Comparison of ENCODE assay signal across 8 cellular contexts in genomic region chr2:73984203-73984921, GRCh38. TPM values are rescaled to one million over a fixed set of nuclear protein-coding genes. Genes with fewer than 3 reads are reported as not detected.
DNase-seq lines count a peak whose midpoint lies in the region; ATAC-seq, FAIRE-seq and TF ChIP-seq lines count a peak whose summit lies in the region.

TSS of gene TET3 (plus strand) at chr2:73984910. CDS start at chr2:73986404, 1,494 bp downstream.

- H3K9me3 Mint-ChIP-seq in activated CD4-positive, alpha-beta T cell treated with anti-CD3 and anti-CD28 coated beads, Interleukin-2, amount 10 ng/mL, durations not matched to agents 7 days and 5 days = no peaks in the 10 kb centered on the region
- H3K9me3 Mint-ChIP-seq in type B pancreatic cell = no peaks in the 10 kb centered on the region

- dilution Hi-C loops in endothelial cell of umbilical vein (cut with MboI; ENCODE audit: extremely low pct_ligation_motif_present, low sequenced_read_pairs) = no loop called here

- H3K27me3 Mint-ChIP-seq in activated CD4-positive, alpha-beta T cell treated with anti-CD3 and anti-CD28 coated beads, Interleukin-2, amount 10 ng/mL, durations not matched to agents 7 days and 5 days = peaks cover 11% of the 10 kb centered on the region
- peaks cover 38% of the 10 kb centered on the region for H3K27me3 Mint-ChIP-seq in type B pancreatic cell

- H3K4me2 ChIP-seq in endothelial cell of umbilical vein (ENCODE audit: insufficient read depth, low read length) = peak within 1 kb of the TSS; percentile 85

- no peaks in the 10 kb centered on the region; the same call in 1 of the 2 replicates for H3K36me3 ChIP-seq in BJ (ENCODE audit: control insufficient read depth, insufficient read depth, low read length)
- peaks cover 0 to 8% of the 10 kb centered on the region in 2 experiments for H3K36me3 ChIP-seq in endothelial cell of umbilical vein (ENCODE audit: control insufficient read depth in 2 of 2, extremely low read depth in 1 of 2, insufficient read depth in 2 of 2, low read length in 2 of 2)
- no peaks in the 10 kb centered on the region for H3K36me3 ChIP-seq in muscle layer of duodenum (ENCODE audit: control insufficient read depth in 1 of 2, insufficient read depth in 2 of 2, low read length in 2 of 2)

- H3K4me3 ChIP-seq in BJ (ENCODE audit: low read depth, low read length) (peak within 1 kb of the TSS; percentile 54), endothelial cell of umbilical vein (replicated peaks in 1 of 3; ENCODE audit: insufficient read depth in 1 of 3, low read depth in 1 of 3, low read length in 3 of 3) (peak within 1 kb of the TSS; percentile 44 to 69 (median 66)), muscle layer of duodenum (ENCODE audit: low read depth in 1 of 2, low read length in 2 of 2) (peak within 1 kb of the TSS; percentile 67 to 69)

- H3K27ac ChIP-seq in endothelial cell of umbilical vein (ENCODE audit: insufficient read depth, low read depth, low read length) (peak within 1 kb of the TSS; percentile 49), muscle layer of duodenum (ENCODE audit: low read length) (peak within 1 kb of the TSS; percentile 74)

- intact Hi-C loops in endothelial cell of umbilical vein (cut with micrococcal nuclease) = loop anchor here (1.0 to 10.0 kb wide), 3 partner anchors 58 to 160 kb away; partner anchors contain the start of genes BOLA3, DGUOK and STAMBP

- H3K9ac ChIP-seq in endothelial cell of umbilical vein (replicated peaks; ENCODE audit: extremely low read depth, insufficient read depth, low read length) = peak within 1 kb of the TSS; percentile 87

- peaks cover 46% of the 10 kb centered on the region for H3K4me1 ChIP-seq in endothelial cell of umbilical vein (ENCODE audit: control insufficient read depth, extremely low read depth, insufficient read depth, low read length)
- H3K4me1 ChIP-seq in muscle layer of duodenum (ENCODE audit: control insufficient read depth in 1 of 2, insufficient read depth in 2 of 2, low read length in 2 of 2) = peaks cover 15 to 45% of the 10 kb centered on the region in 2 donors

- H4K20me1 ChIP-seq in endothelial cell of umbilical vein (replicated peaks; ENCODE audit: control insufficient read depth, extremely low read depth, insufficient read depth, low read length) = no peaks in the 10 kb centered on the region

- peak within 1 kb of the TSS; percentile 71 for H2AFZ ChIP-seq in endothelial cell of umbilical vein (ENCODE audit: low read depth, low read length)

- H3K36me3 Mint-ChIP-seq in activated CD4-positive, alpha-beta T cell treated with anti-CD3 and anti-CD28 coated beads, Interleukin-2, amount 10 ng/mL, durations not matched to agents 7 days and 5 days (ENCODE audit: low read depth) = peaks cover 24% of the 10 kb centered on the region
- H3K36me3 Mint-ChIP-seq in type B pancreatic cell = peaks cover 19% of the 10 kb centered on the region

- POLR2A ChIA-PET in BJ (lab: Charles Lee) = no interaction called here
- POLR2A ChIA-PET in activated CD4-positive, alpha-beta T cell treated with anti-CD3 and anti-CD28 coated beads, Interleukin-2, amount 10 ng/mL, durations not matched to agents 7 days and 5 days (lab: Charles Lee) = no interaction called here
- POLR2A ChIA-PET in endothelial cell of umbilical vein (lab: Charles Lee) = no interaction called here

- H3K4me3 Mint-ChIP-seq in activated CD4-positive, alpha-beta T cell treated with anti-CD3 and anti-CD28 coated beads, Interleukin-2, amount 10 ng/mL, durations not matched to agents 7 days and 5 days = peak within 1 kb of the TSS; percentile 76
- peak within 1 kb of the TSS; percentile 91 for H3K4me3 Mint-ChIP-seq in type B pancreatic cell

- peak within 1 kb of the TSS; percentile 89 for H3K27ac Mint-ChIP-seq in activated CD4-positive, alpha-beta T cell treated with anti-CD3 and anti-CD28 coated beads, Interleukin-2, amount 10 ng/mL, durations not matched to agents 7 days and 5 days
- H3K27ac Mint-ChIP-seq in type B pancreatic cell = peak within 1 kb of the TSS; percentile 100

- H3K27me3 ChIP-seq in BJ (ENCODE audit: control insufficient read depth, insufficient read depth, low read length) = no peaks in the 10 kb centered on the region
- no peaks in the 10 kb centered on the region for H3K27me3 ChIP-seq in endothelial cell of umbilical vein (ENCODE audit: control insufficient read depth in 2 of 2, insufficient read depth in 2 of 2, low read length in 2 of 2)
- no peaks in the 10 kb centered on the region for H3K27me3 ChIP-seq in muscle layer of duodenum (ENCODE audit: low read depth, low read length)

- H3K9me3 ChIP-seq in endothelial cell of umbilical vein (replicated peaks; ENCODE audit: control insufficient read depth, insufficient read depth, low read length) (no peaks in the 10 kb centered on the region), muscle layer of duodenum (ENCODE audit: control insufficient read depth in 1 of 2, low read length in 2 of 2) (no peaks in the 10 kb centered on the region)

- ATAC-seq in GM19035 (IDR thresholded peaks at IDR 0.05; ENCODE audit: unreplicated experiment) (peak; percentile 36), HG03521 (IDR thresholded peaks at IDR 0.05; ENCODE audit: unreplicated experiment) (peak; percentile 40), HG03378 (IDR thresholded peaks at IDR 0.05; ENCODE audit: unreplicated experiment) (no peak)

- CTCF ChIA-PET in BJ (lab: Yijun Ruan, JAX) (no interaction called here), endothelial cell of umbilical vein (lab: Charles Lee) (interaction anchor here (1.5 kb wide), 1 partner anchor 156 kb away, joined by 3 read pairs; the partner anchor contains the start of gene STAMBP)
- CTCF ChIA-PET in activated CD4-positive, alpha-beta T cell treated with anti-CD3 and anti-CD28 coated beads, Interleukin-2, amount 10 ng/mL, durations not matched to agents 7 days and 5 days (lab: Charles Lee) = interaction anchor here (1.5 kb wide), 1 partner anchor 46 kb away, joined by 3 read pairs; no protein-coding TSS in a partner anchor

- DNase-seq in BJ (ENCODE audit: low read depth) (no peak), endothelial cell of umbilical vein (ENCODE audit: low read depth, low spot score) (no peak), type B pancreatic cell (ENCODE audit: extremely low spot score, unreplicated experiment) (no peak)
- peak; percentile 62 for DNase-seq in activated CD4-positive, alpha-beta T cell treated with anti-CD3 and anti-CD28 coated beads, Interleukin-2, amount 10 ng/mL, durations not matched to agents 7 days and 5 days

- no peak for FAIRE-seq in endothelial cell of umbilical vein (lab: Jason Lieb, UNC)

- no peaks in the 10 kb centered on the region for H3K9me1 ChIP-seq in endothelial cell of umbilical vein (replicated peaks; ENCODE audit: control insufficient read depth, extremely low read depth, insufficient read depth, low read length)

- no TSS peak for BruUV-seq in endothelial cell of umbilical vein (replicated peaks; lab: Mats Ljungman, UMichigan)

- H3K4me1 Mint-ChIP-seq in activated CD4-positive, alpha-beta T cell treated with anti-CD3 and anti-CD28 coated beads, Interleukin-2, amount 10 ng/mL, durations not matched to agents 7 days and 5 days = peaks cover 78% of the 10 kb centered on the region
- H3K4me1 Mint-ChIP-seq in type B pancreatic cell (ENCODE audit: unreplicated experiment) = peaks cover 58% of the 10 kb centered on the region

- H3K79me2 ChIP-seq in endothelial cell of umbilical vein (ENCODE audit: control insufficient read depth, insufficient read depth, low read length) = peaks cover 33% of the 10 kb centered on the region

- TF ChIP-seq POLR2A in endothelial cell of umbilical vein (IDR thresholded peaks at IDR 0.05; ENCODE audit: low read depth, low read length) = no peak

- TF ChIP-seq CTCF in BJ (IDR thresholded peaks at IDR 0.05; ENCODE audit: insufficient read depth, low read depth, low read length) (no peak), endothelial cell of umbilical vein (IDR thresholded peaks at IDR 0.05; ENCODE audit: extremely low read depth in 1 of 2, insufficient read depth in 1 of 2, low read depth in 1 of 2, low read length in 2 of 2) (no peak), type B pancreatic cell (conservative IDR thresholded peaks at IDR 0.05) (no peak)

TF ChIP-seq in endothelial cell of umbilical vein, 7 proteins besides CTCF, POLR2A, EP300 and RAD21:
- TF ChIP-seq EZH2 (IDR thresholded peaks at IDR 0.05; ENCODE audit: borderline replicate concordance, low read depth, low read length, severe bottlenecking) (no peak), GATA2 (IDR thresholded peaks at IDR 0.05; ENCODE audit: insufficient read depth, insufficient read length, low read depth, low read length) (no peak), POLR2AphosphoS5 (IDR thresholded peaks at IDR 0.05; ENCODE audit: insufficient read depth, low read depth, low read length) (peak; percentile 10), MYC (IDR thresholded peaks at IDR 0.05; ENCODE audit: low read depth, low read length) (peak; percentile 61)

RNA-seq across cellular contexts. Expression of gene TET3, which starts in this region (rescaled TPM):
- polyA plus RNA-seq in BJ (2011; rRNA removed) (2.1 and 2.6 TPM in 2 replicates), endothelial cell of umbilical vein (3.0 and 3.4 TPM in 2 replicates)
- 5.2 and 6.2 TPM in 2 replicates for polyA minus RNA-seq in BJ (2011; rRNA and poly(A)+ RNA removed)
- total RNA-seq in activated CD4-positive, alpha-beta T cell treated with anti-CD3 and anti-CD28 coated beads, Interleukin-2, amount 10 ng/mL, durations not matched to agents 7 days and 5 days = 10 to 100 TPM; 17.9 to 18.8 TPM
- total RNA-seq in endothelial cell of umbilical vein (14.7 and 15.6 TPM in 2 replicates), type B pancreatic cell (ENCODE audit: low replicate concordance) (34.6 and 71.5 TPM in 2 replicates)
- polyA plus RNA-seq in endothelial cell of umbilical vein (2011; cell fraction: cytosol; rRNA removed) = 3.4 and 3.6 TPM in 2 replicates
- polyA plus RNA-seq in endothelial cell of umbilical vein (2011; cell fraction: nucleus; rRNA removed) = 13.8 and 14.6 TPM in 2 replicates
- 6.5 and 7.4 TPM in 2 replicates for polyA plus RNA-seq in endothelial cell of umbilical vein (2012)
- 10.6 and 11.2 TPM in 2 replicates for polyA minus RNA-seq in endothelial cell of umbilical vein
- polyA minus RNA-seq in endothelial cell of umbilical vein (2011; cell fraction: cytosol; rRNA and poly(A)+ RNA removed) = 9.1 TPM
- polyA minus RNA-seq in endothelial cell of umbilical vein (2011; cell fraction: nucleus; rRNA and poly(A)+ RNA removed) = 13.2 and 15.1 TPM in 2 replicates
